In the genomic region with DNA sequence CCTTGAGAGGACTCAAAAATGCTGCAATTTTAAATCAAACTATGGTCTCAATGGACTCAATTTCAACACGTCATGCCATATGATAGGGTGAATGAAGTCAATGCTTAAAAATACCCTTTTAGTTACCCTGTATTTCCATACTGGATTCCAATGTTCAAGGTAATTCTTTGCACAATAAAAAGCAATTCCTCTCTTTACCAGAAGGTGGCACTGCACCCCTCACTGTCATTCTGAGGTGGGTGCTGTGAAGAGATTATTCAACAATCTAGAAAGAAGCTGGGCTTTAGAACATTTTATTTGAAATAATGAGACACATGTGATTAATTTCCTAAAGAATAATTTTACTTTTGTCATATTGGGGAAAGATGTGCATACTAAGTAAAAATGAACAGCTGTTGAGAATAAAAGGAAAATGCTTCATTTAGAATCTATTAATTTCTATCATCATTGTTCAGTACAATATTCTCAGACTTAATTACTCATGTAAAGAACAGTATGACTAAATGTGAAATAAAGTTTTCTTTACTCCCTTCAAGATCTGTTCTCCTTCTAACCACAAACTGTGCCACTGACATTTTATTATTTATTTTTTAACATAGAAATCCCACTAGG, we compare ENCODE assay signal across 7 cellular contexts.
A peak's percentile ranks its signal among the peaks of the same experiment; 100 is the strongest.
DNase-seq lines count a peak whose midpoint lies in the region; ATAC-seq and TF ChIP-seq lines count a peak whose summit lies in the region.

No MANE protein-coding gene starts in this region.

- TF ChIP-seq POLR2A in right lobe of liver (IDR thresholded peaks at IDR 0.05), result no peak

- H3K27ac ChIP-seq in right lobe of liver, result no peak overlapping the region

- ATAC-seq in GM18909 (IDR thresholded peaks at IDR 0.05; ENCODE audit: poor library complexity, unreplicated experiment) (peak; percentile 86), HG03108 (IDR thresholded peaks at IDR 0.05; ENCODE audit: unreplicated experiment) (peak; percentile 61), right lobe of liver (peak; percentile 76 to 89 (median 84)), esophagus mucosa (no peak)

- H3K27me3 ChIP-seq in right lobe of liver, result no peaks in the 10 kb centered on the region

- H3K4me1 ChIP-seq in right lobe of liver, result no peaks in the 10 kb centered on the region

- H3K9me3 ChIP-seq in right lobe of liver, result no peaks in the 10 kb centered on the region

- peak; percentile 1 for DNase-seq in Daoy (ENCODE audit: low read depth)
- peak; percentile 6 for DNase-seq in NCI-H345 treated with DMSO at 0.1 percent for 48 hours (lab: John Stamatoyannopoulos, UW; ENCODE audit: unreplicated experiment)
- DNase-seq in T47D (ENCODE audit: low read depth in 1 of 2, low spot score in 1 of 2), result peak; percentile 25 to 57
- DNase-seq in right lobe of liver, result no peak

- H3K36me3 ChIP-seq in right lobe of liver, result no peaks in the 10 kb centered on the region

- peak; percentile 80 to 91 (median 88) for TF ChIP-seq CTCF in right lobe of liver (IDR thresholded peaks at IDR 0.05)

- H3K4me3 ChIP-seq in right lobe of liver, result no peak overlapping the region

- in situ Hi-C loops in T47D (cut with HindIII; ENCODE audit: low pct_unique_long_range_greater_than_20kb, low sequenced_read_pairs), result no loop called here

- intact Hi-C loops in right lobe of liver (cut with DNase I), result no loop called here

- WGBS in right lobe of liver (ENCODE audit: insufficient coverage, low coverage, low lambda C conversion rate, missing lambda C conversion rate), result 0% methylated on average over 1 of the region's 1 CpG

Comparison
In these comparisons a context has a peak if more than half of its experiments do, and no peak if none do; other contexts are left out.
1. DNase-seq: peak in Daoy (single experiment), NCI-H345 treated with DMSO at 0.1 percent for 48 hours (single experiment) and T47D (2 of 2); none in right lobe of liver (0 of 3).